ENCODE assay signal across 8 cellular contexts in the genomic region with DNA sequence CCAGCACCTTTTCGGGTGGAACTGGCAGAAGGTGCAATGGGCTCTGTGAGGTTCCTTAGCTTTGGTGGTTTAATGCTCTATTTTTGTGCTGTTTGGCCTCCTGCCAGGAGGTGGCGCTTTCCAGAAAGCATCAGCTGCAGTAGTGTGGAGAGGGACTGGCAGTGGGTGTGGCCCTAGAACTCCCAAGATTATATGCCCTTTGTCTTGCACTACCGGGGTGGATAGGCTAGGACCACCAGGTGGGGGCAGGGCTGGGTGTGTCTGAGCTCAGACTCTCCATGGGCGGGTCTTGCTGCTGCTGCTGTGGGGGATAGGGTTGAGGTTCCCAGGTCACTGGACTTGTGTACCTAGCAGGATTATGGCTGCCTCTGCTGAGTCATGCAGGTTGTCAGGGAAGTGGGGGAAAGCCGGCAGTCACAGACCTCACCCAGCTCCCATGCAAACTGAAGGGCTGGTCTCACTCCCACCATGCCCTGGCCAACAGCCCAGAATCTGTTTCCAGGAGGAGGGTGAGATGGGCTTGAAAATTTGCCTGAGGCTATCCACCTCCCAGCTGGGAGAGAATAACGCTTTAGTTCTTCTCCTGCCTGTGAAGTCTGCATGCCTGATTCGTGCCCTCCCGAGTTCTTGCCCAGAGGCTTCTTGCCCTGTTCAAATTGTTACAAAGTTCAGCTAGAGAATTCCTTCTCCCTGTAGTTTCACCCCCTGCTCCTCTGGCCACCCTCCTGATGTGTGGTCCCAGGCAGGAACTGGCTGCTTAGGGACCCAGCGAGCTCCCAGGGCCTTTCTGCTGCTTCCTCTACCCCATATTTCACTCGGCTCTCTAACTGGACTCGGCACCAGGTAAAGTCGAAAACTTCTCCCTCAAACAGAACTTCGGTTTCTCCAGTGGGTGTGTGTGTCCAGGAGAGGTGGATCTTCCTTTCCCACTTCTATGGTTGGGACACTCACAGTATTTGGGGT.
A peak's percentile ranks its signal among the peaks of the same experiment; 100 is the strongest.
DNase-seq lines count a peak whose midpoint lies in the region; ATAC-seq, FAIRE-seq and TF ChIP-seq lines count a peak whose summit lies in the region.

No MANE protein-coding gene starts in this region.

- peak overlapping the region in 1 of 2 donors; percentile 29 for H3K4me3 Mint-ChIP-seq in effector memory CD8-positive, alpha-beta T cell

- TF ChIP-seq CTCF in D721Med (IDR thresholded peaks at IDR 0.05; ENCODE audit: insufficient read depth, missing control alignments) = peak; percentile 10

- DNase-seq in D721Med (ENCODE audit: insufficient read length, low spot score) = no peak
- peak; percentile 86 for DNase-seq in NCI-H1092 treated with DMSO at 0.1 percent for 48 hours (lab: John Stamatoyannopoulos, UW)
- peak; percentile 46 to 53 for DNase-seq in activated CD4-positive, alpha-beta T cell treated with anti-CD3 and anti-CD28 coated beads, Interleukin-2, amount 50 U/mL, for 4 hours
- DNase-seq in effector memory CD8-positive, alpha-beta T cell = peak; percentile 48 to 62 (median 53)
- DNase-seq in pons (ENCODE audit: low spot score) = peak; percentile 31
- DNase-seq in cerebellum (ENCODE audit: low spot score) = no peak

- H3K9me3 Mint-ChIP-seq in effector memory CD8-positive, alpha-beta T cell = no peaks in the 10 kb centered on the region

- peaks cover 8 to 19% of the 10 kb centered on the region in 2 donors for H3K4me1 Mint-ChIP-seq in effector memory CD8-positive, alpha-beta T cell (ENCODE audit: low read depth in 2 of 2)

- FAIRE-seq in D721Med (lab: Jason Lieb, UNC) = no peak

- peak overlapping the region in 1 of 2 donors; percentile 79 for H3K27ac Mint-ChIP-seq in effector memory CD8-positive, alpha-beta T cell

- ATAC-seq in effector memory CD8-positive, alpha-beta T cell (replicated peaks) = peak; percentile 26
- no peak for ATAC-seq in HG02588 (IDR thresholded peaks at IDR 0.05; ENCODE audit: unreplicated experiment)
- ATAC-seq in HG03139 (IDR thresholded peaks at IDR 0.05; ENCODE audit: unreplicated experiment) = no peak

- no peaks in the 10 kb centered on the region for H3K36me3 Mint-ChIP-seq in effector memory CD8-positive, alpha-beta T cell (ENCODE audit: insufficient read depth)

- H3K27me3 Mint-ChIP-seq in effector memory CD8-positive, alpha-beta T cell = no peaks in the 10 kb centered on the region

Comparison
In these comparisons a context has a peak if more than half of its experiments do, and no peak if none do; other contexts are left out.
1. DNase-seq: peak in NCI-H1092 treated with DMSO at 0.1 percent for 48 hours (single experiment), activated CD4-positive, alpha-beta T cell treated with anti-CD3 and anti-CD28 coated beads, Interleukin-2, amount 50 U/mL, for 4 hours (2 of 2), effector memory CD8-positive, alpha-beta T cell (3 of 3) and pons (single experiment); none in D721Med (single experiment) and cerebellum (single experiment).